In genomic region chr6:158755636-158756035, GRCh38 we compare ENCODE assay signal across 1 cellular context.
A peak's percentile ranks its signal among the peaks of the same experiment; 100 is the strongest.
TF ChIP-seq lines count a peak whose summit lies in the region.

No MANE protein-coding gene starts in this region.

TF ChIP-seq in HepG2, 621 proteins besides CTCF, POLR2A, EP300 and RAD21 (continued from another document):
- TF ChIP-seq ZBTB10 (CRISPR knock-in tag; IDR thresholded peaks at IDR 0.05; ENCODE audit: borderline replicate concordance) (0 out of 2 replicates have a peak, but pooled peaks have one; percentile 33), ZNF720 (CRISPR knock-in tag; IDR thresholded peaks at IDR 0.05) (no peak), BHLHE40 (IDR thresholded peaks at IDR 0.05; ENCODE audit: low read length) (0 out of 2 replicates have a peak, but pooled peaks have one; percentile 53), CBX2 (IDR thresholded peaks at IDR 0.05; ENCODE audit: low read depth, low read length) (no peak), CBX2 (CRISPR knock-in tag; IDR thresholded peaks at IDR 0.05; ENCODE audit: low read depth) (no peak), RFX3 (CRISPR knock-in tag; IDR thresholded peaks at IDR 0.05) (no peak), ZNF18 (CRISPR knock-in tag; IDR thresholded peaks at IDR 0.05; ENCODE audit: insufficient replicate concordance) (no peak), THAP11 (CRISPR knock-in tag; IDR thresholded peaks at IDR 0.05) (no peak), ZFAT (CRISPR knock-in tag; conservative IDR thresholded peaks at IDR 0.05) (no peak), ZNF567 (CRISPR knock-in tag; IDR thresholded peaks at IDR 0.05; ENCODE audit: borderline replicate concordance) (0 out of 2 replicates have a peak, but pooled peaks have one; percentile 2), NRL (CRISPR knock-in tag; IDR thresholded peaks at IDR 0.05; ENCODE audit: borderline replicate concordance) (no peak)
